In the genomic region with DNA sequence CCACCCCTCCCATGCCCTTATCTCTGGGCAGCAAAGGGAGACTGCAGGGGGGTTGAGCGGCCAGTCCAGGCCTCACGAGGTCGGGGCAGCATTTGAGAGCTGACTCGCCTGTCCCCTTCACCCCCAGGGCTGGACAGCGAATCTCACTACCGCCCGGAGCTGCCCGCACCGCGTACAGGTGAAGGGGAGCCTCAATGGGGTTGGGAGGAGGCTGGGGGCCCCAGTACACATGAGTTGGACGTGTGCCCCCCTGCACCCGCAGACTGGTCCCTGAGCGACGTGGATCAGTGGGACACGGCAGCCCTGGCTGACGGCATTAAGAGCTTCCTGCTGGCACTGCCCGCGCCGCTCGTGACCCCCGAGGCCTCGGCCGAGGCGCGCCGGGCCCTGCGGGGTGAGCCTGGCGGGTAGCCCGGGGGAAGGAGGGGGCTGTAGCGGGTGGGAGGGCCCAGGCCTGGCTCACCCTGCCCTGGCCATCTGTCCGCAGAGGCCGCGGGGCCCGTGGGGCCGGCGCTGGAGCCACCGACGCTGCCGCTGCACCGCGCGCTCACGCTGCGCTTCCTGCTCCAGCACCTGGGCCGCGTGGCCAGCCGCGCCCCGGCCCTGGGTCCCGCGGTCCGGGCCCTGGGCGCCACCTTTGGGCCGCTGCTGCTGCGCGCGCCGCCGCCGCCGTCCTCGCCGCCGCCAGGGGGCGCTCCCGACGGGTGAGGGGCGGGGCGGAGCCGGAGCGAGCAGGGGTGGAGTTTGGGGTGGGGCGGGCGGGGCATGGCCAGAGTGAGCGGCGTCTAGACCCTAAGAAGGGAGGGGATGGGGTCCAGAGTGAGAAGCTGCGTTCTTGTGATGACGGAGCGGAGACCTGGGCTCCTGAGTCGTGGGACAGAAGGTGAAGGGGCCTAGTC, we compare ENCODE assay signal across 8 cellular contexts. TPM values are rescaled to one million over a fixed set of nuclear protein-coding genes. Genes with fewer than 3 reads are reported as not detected.
DNase-seq lines count a peak whose midpoint lies in the region; ATAC-seq and TF ChIP-seq lines count a peak whose summit lies in the region.

No MANE protein-coding gene starts in this region.

- H3K9me3 ChIP-seq in H9 (ENCODE audit: control insufficient read depth, low read depth, low read length) (no peaks in the 10 kb centered on the region), duodenal mucosa (ENCODE audit: control insufficient read depth in 1 of 2, low read length in 2 of 2) (no peaks in the 10 kb centered on the region)

- H3K27me3 Mint-ChIP-seq in H9 (ENCODE audit: low read depth) (no peaks in the 10 kb centered on the region), memory B cell (no peaks in the 10 kb centered on the region)

- H3K4me1 Mint-ChIP-seq in H9 = peaks cover 4 to 21% of the 10 kb centered on the region in 2 experiments; a peak in 2 of 4 replicates
- H3K4me1 Mint-ChIP-seq in memory B cell = peaks cover 12% of the 10 kb centered on the region

- ATAC-seq in memory B cell (ENCODE audit: low read depth) = peak; percentile 94

- H3K9ac ChIP-seq in H9 (ENCODE audit: extremely low read depth, insufficient read length, low read length) (no peak overlapping the region), duodenal mucosa (ENCODE audit: low read depth in 1 of 2, low read length in 2 of 2) (peak overlapping the region; percentile 43 to 63)

- no peak overlapping the region for H3K18ac ChIP-seq in H9 (ENCODE audit: insufficient read length, low read depth, low read length)

- H3K27me3 ChIP-seq in GM06990 (replicated peaks; ENCODE audit: control insufficient read depth, insufficient read depth, low read length) (no peaks in the 10 kb centered on the region), H9 (ENCODE audit: insufficient read depth, low read length) (no peaks in the 10 kb centered on the region), duodenal mucosa (ENCODE audit: control insufficient read depth in 1 of 2, insufficient read depth in 2 of 2, low read length in 2 of 2) (no peaks in the 10 kb centered on the region)

- no peak overlapping the region for H2BK5ac ChIP-seq in H9 (ENCODE audit: insufficient read length, low read length)

- H2AFZ ChIP-seq in H9 (ENCODE audit: low read length) = no peak overlapping the region

- no peak overlapping the region for H3K4ac ChIP-seq in H9 (ENCODE audit: low read depth, low read length)

- H4K8ac ChIP-seq in H9 (replicated peaks; ENCODE audit: insufficient read length, low read depth, low read length) = peak overlapping the region; percentile 19

- H3K27ac Mint-ChIP-seq in H9 (peak overlapping the region in 1 of 3 experiments; percentile 64; a peak in 1 of 7 replicates), memory B cell (no peak overlapping the region)

- TF ChIP-seq CTCF in GM06990 (IDR thresholded peaks at IDR 0.05; ENCODE audit: insufficient read depth, low read length, poor library complexity, severe bottlenecking) (peak; percentile 37), H9 (conservative IDR thresholded peaks at IDR 0.05) (peak; percentile 68)

- peak overlapping the region; percentile 53 for H3K4me3 ChIP-seq in GM06990 (replicated peaks; ENCODE audit: low read depth, low read length)
- peak overlapping the region; percentile 40 to 51 for H3K4me3 ChIP-seq in duodenal mucosa (ENCODE audit: low read depth in 1 of 2, low read length in 2 of 2)

- no peak overlapping the region for H2BK120ac ChIP-seq in H9 (ENCODE audit: low read depth, low read length, poor library complexity, severe bottlenecking)

- no peak overlapping the region for H3K23ac ChIP-seq in H9 (ENCODE audit: insufficient read length, low read depth, low read length)

- no peak overlapping the region for H2BK15ac ChIP-seq in H9 (ENCODE audit: low read depth, low read length)

- DNase-seq in GM06990 (ENCODE audit: extremely low read depth, insufficient read length) (peak; percentile 82), H9 (peak; percentile 76), NCI-H1092 (lab: John Stamatoyannopoulos, UW) (peak; percentile 52), memory B cell (ENCODE audit: low spot score in 2 of 2) (peak; percentile 91 to 95), GOT3 (lab: John Stamatoyannopoulos, UW) (no peak)
- peak; percentile 66 to 72 for DNase-seq in activated CD4-positive, alpha-beta T cell treated with anti-CD3 and anti-CD28 coated beads, Interleukin-2, amount 50 U/mL, for 24 hours (ENCODE audit: low read depth in 1 of 2, low spot score in 1 of 2)
- DNase-seq in stimulated activated CD8-positive, alpha-beta memory T cell treated with anti-CD3 and anti-CD28 coated beads, Interleukin-15, amount 100 ng/mL, for 4 hours (ENCODE audit: low read depth in 2 of 2) = peak; percentile 30 to 50

- no CpG with 5 or more reads among the region's 79 CpGs for WGBS in H9 (ENCODE audit: extremely low coverage, insufficient read length, low lambda C conversion rate)

- peaks cover 3% of the 10 kb centered on the region for H3K23me2 ChIP-seq in H9 (ENCODE audit: insufficient read length, low read depth, low read length, poor library complexity, severe bottlenecking)

- H3K4me1 ChIP-seq in H9 (ENCODE audit: insufficient read depth, low read length) = 0 out of 2 replicates have a peak, but pooled peaks cover 2% of the 10 kb centered on the region
- peaks cover 26 to 28% of the 10 kb centered on the region in 2 donors for H3K4me1 ChIP-seq in duodenal mucosa (ENCODE audit: control insufficient read depth in 1 of 2, insufficient read depth in 2 of 2, low read length in 2 of 2)

- H2AK5ac ChIP-seq in H9 (ENCODE audit: insufficient read length, low read length) = no peak overlapping the region

- H4K91ac ChIP-seq in H9 (ENCODE audit: insufficient read length, low read depth, low read length) = no peak overlapping the region

- no peaks in the 10 kb centered on the region for H3K79me2 ChIP-seq in H9 (ENCODE audit: insufficient read depth, low read length)

- H3T11ph ChIP-seq in H9 (ENCODE audit: low read length) = no peak overlapping the region

- H4K20me1 ChIP-seq in H9 (ENCODE audit: control insufficient read depth, insufficient read depth, insufficient read length) = no peaks in the 10 kb centered on the region

- H3K4me3 Mint-ChIP-seq in H9 = peak overlapping the region in 1 of 2 experiments; percentile 9; a peak in 1 of 5 replicates
- H3K4me3 Mint-ChIP-seq in memory B cell = peak overlapping the region; percentile 74

- no peaks in the 10 kb centered on the region for H3K79me1 ChIP-seq in H9 (ENCODE audit: insufficient read depth, low read depth, low read length, poor library complexity, severe bottlenecking)

- H3K27ac ChIP-seq in H9 (ENCODE audit: insufficient read length, low read depth, low read length) (no peak overlapping the region), duodenal mucosa (ENCODE audit: low read depth, low read length) (no peak overlapping the region)

- H4K5ac ChIP-seq in H9 (ENCODE audit: insufficient read length, low read depth, low read length) = no peak overlapping the region

- peak overlapping the region; percentile 38 for H3K14ac ChIP-seq in H9 (ENCODE audit: insufficient read depth, low read length)

- H2BK20ac ChIP-seq in H9 (ENCODE audit: low read depth, low read length, poor library complexity, severe bottlenecking) = no peak overlapping the region

- H3K9me3 Mint-ChIP-seq in H9 = no peaks in the 10 kb centered on the region
- no peaks in the 10 kb centered on the region for H3K9me3 Mint-ChIP-seq in memory B cell

- peak overlapping the region; percentile 45 for H3K4me2 ChIP-seq in H9 (ENCODE audit: insufficient read depth, insufficient read length, low read length)

- H2BK12ac ChIP-seq in H9 (ENCODE audit: insufficient read length, low read depth, low read length) = no peak overlapping the region

- H3K36me3 ChIP-seq in GM06990 (ENCODE audit: control insufficient read depth, insufficient read depth, low read length) = peaks cover 15% of the 10 kb centered on the region
- peaks cover 12 to 29% of the 10 kb centered on the region in 2 donors for H3K36me3 ChIP-seq in duodenal mucosa (ENCODE audit: control insufficient read depth in 1 of 2, insufficient read depth in 2 of 2, low read length in 2 of 2)

- H3K36me3 Mint-ChIP-seq in H9 (ENCODE audit: insufficient read depth in 1 of 3, low read depth in 3 of 3) (peaks cover 24 to 40% (median 37%) of the 10 kb centered on the region in 3 experiments; a peak in 6 of 7 replicates), memory B cell (peaks cover 8% of the 10 kb centered on the region)

- no peak overlapping the region for H3K56ac ChIP-seq in H9 (ENCODE audit: insufficient read length, low read depth, low read length)

RNA-seq across cellular contexts. Expression of gene PIK3R2, which starts 8.1 kb away (rescaled TPM):
- total RNA-seq in H9 (2021) = 42.8 and 45.1 TPM in 2 replicates

RNA-seq across cellular contexts. Expression of gene IFI30, which starts 12.6 kb away (rescaled TPM):
- total RNA-seq in H9 (2021) = 23.6 and 28.0 TPM in 2 replicates

RNA-seq across cellular contexts. Expression of gene MPV17L2, which starts 32.0 kb away (rescaled TPM):
- total RNA-seq in H9 (2021) = 22.4 and 26.4 TPM in 2 replicates

RNA-seq across cellular contexts. Expression of gene RAB3A, which starts 42.8 kb away (rescaled TPM):
- total RNA-seq in H9 (2021) = 6.8 and 8.5 TPM in 2 replicates
